In genomic region chr12:129276408-129277042, GRCh38 we compare ENCODE assay signal across 24 cellular contexts.
DNase-seq lines count a peak whose midpoint lies in the region; FAIRE-seq and TF ChIP-seq lines count a peak whose summit lies in the region.
"Had no signal": no experiment of that assay in that cellular context is flagged by ENCODE, and none has a peak within 500 bp of the region (broad histone marks: within the 10 kb centered on the region; RNA-seq: fewer than 3 reads in every experiment).

No MANE protein-coding gene starts in this region.

- H3K4me3 Mint-ChIP-seq in activated naive CD8-positive, alpha-beta T cell treated with anti-CD3 and anti-CD28 coated beads for 36 hours: no peak overlapping the region
- H3K4me3 Mint-ChIP-seq: CD8-positive, alpha-beta memory T cell; IgD-negative memory B cell had no signal

- no peaks in the 10 kb centered on the region for H3K4me1 ChIP-seq in tibial nerve

- no peaks in the 10 kb centered on the region for H3K4me1 Mint-ChIP-seq in activated naive CD8-positive, alpha-beta T cell treated with anti-CD3 and anti-CD28 coated beads for 36 hours
- H3K4me1 Mint-ChIP-seq: CD8-positive, alpha-beta memory T cell; IgD-negative memory B cell had no signal

- no peak for TF ChIP-seq CTCF in tibial nerve (IDR thresholded peaks at IDR 0.05)

- TF ChIP-seq POLR2A in tibial nerve (IDR thresholded peaks at IDR 0.05): no peak

- no peaks in the 10 kb centered on the region for H3K27me3 Mint-ChIP-seq in activated naive CD8-positive, alpha-beta T cell treated with anti-CD3 and anti-CD28 coated beads for 36 hours
- H3K27me3 Mint-ChIP-seq: IgD-negative memory B cell had no signal

- TF ChIP-seq EP300 in tibial nerve (IDR thresholded peaks at IDR 0.05): no peak

- DNase-seq in NCI-H345 (lab: John Stamatoyannopoulos, UW) (peak; percentile 14), NCI-H345 treated with DMSO at 0.1 percent for 48 hours (lab: John Stamatoyannopoulos, UW; ENCODE audit: unreplicated experiment) (no peak), NCI-H774 (lab: John Stamatoyannopoulos, UW) (peak; percentile 35), superior temporal gyrus (ENCODE audit: extremely low spot score) (peak; percentile 24), tibial nerve (ENCODE audit: low spot score in 2 of 2) (no peak), GM19238 (ENCODE audit: insufficient read length, low spot score) (no peak)
- no peak for DNase-seq in activated naive CD8-positive, alpha-beta T cell treated with anti-CD3 and anti-CD28 coated beads for 36 hours
- DNase-seq: AML-193; Calu3; CD8-positive, alpha-beta memory T cell; DMS153; Karpas-422; NCI-H1930; NCI-H2227 treated with DMSO at 0.1 percent for 48 hours; SHP77 treated with DMSO at 0.1 percent for 48 hours; SW 1271 had no signal

- H3K4me3 ChIP-seq in tibial nerve: no peak overlapping the region
- H3K4me3 ChIP-seq: SK-N-MC had no signal

- no peaks in the 10 kb centered on the region for H3K36me3 Mint-ChIP-seq in activated naive CD8-positive, alpha-beta T cell treated with anti-CD3 and anti-CD28 coated beads for 36 hours
- H3K36me3 Mint-ChIP-seq: CD8-positive, alpha-beta memory T cell; IgD-negative memory B cell had no signal

- FAIRE-seq in islet of Langerhans (lab: Jason Lieb, UNC): peak; percentile 80
- FAIRE-seq: G401.6, GM12892, H1 had no signal

- H3K27ac Mint-ChIP-seq in activated naive CD8-positive, alpha-beta T cell treated with anti-CD3 and anti-CD28 coated beads for 36 hours: no peak overlapping the region
- H3K27ac Mint-ChIP-seq: CD8-positive, alpha-beta memory T cell; IgD-negative memory B cell had no signal

- H3K9me3 Mint-ChIP-seq in activated naive CD8-positive, alpha-beta T cell treated with anti-CD3 and anti-CD28 coated beads for 36 hours: peaks cover 2% of the 10 kb centered on the region

- peaks cover 0 to 14% (median 0%) of the 10 kb centered on the region in 4 donors for H3K9me3 ChIP-seq in tibial nerve

- 46 to 56% methylated on average over 9 of the region's 9 CpGs for WGBS in tibial nerve, 2 donors

- no peaks in the 10 kb centered on the region for H3K27me3 ChIP-seq in tibial nerve

- no peaks in the 10 kb centered on the region for H3K36me3 ChIP-seq in tibial nerve

- no peak overlapping the region for H3K27ac ChIP-seq in tibial nerve
- H3K27ac ChIP-seq: C4-2B, RWPE1, SK-N-MC had no signal

Comparison
In these comparisons a context has a peak if more than half of its experiments do, and no peak if none do; other contexts are left out.
1. DNase-seq: peak in NCI-H345 (single experiment), NCI-H774 (single experiment) and superior temporal gyrus (single experiment); none in NCI-H345 treated with DMSO at 0.1 percent for 48 hours (single experiment), activated naive CD8-positive, alpha-beta T cell treated with anti-CD3 and anti-CD28 coated beads for 36 hours (single experiment), tibial nerve (0 of 2) and GM19238 (single experiment).